ENCODE assay signal across 9 cellular contexts in genomic region chr1:53878492-53879105, GRCh38. TPM values are rescaled to one million over a fixed set of nuclear protein-coding genes. Genes with fewer than 3 reads are reported as not detected.
DNase-seq lines count a peak whose midpoint lies in the region; ATAC-seq and TF ChIP-seq lines count a peak whose summit lies in the region.
"Had no signal": no experiment of that assay in that cellular context is flagged by ENCODE, and none has a peak within 500 bp of the region (broad histone marks: within the 10 kb centered on the region; RNA-seq: fewer than 3 reads in every experiment).

No MANE protein-coding gene starts in this region.

- H3K36me3 ChIP-seq in adrenal gland (replicated peaks in 1 of 2), result peaks cover 0 to 48% of the 10 kb centered on the region in 2 donors

- no peak for ATAC-seq in HG03520 (IDR thresholded peaks at IDR 0.05; ENCODE audit: unreplicated experiment)

- DNase-seq in NCI-H1092 treated with DMSO at 0.1 percent for 48 hours (lab: John Stamatoyannopoulos, UW) (peak; percentile 52), NCI-H1092 (lab: John Stamatoyannopoulos, UW) (no peak), NCI-H1694 treated with DMSO at 0.1 percent for 48 hours (lab: John Stamatoyannopoulos, UW) (peak; percentile 66), adrenal gland (peak in 1 of 7 donors; percentile 43), left kidney (ENCODE audit: low read depth, low spot score) (peak; percentile 59), C1 segment of cervical spinal cord (lab: John Stamatoyannopoulos, UW) (no peak), islet precursor cell (no peak)

- TF ChIP-seq CTCF in adrenal gland (IDR thresholded peaks at IDR 0.05), result peak; percentile 36 to 77 (median 68)

- H3K27me3 ChIP-seq in adrenal gland, result no peaks in the 10 kb centered on the region
- H3K27me3 ChIP-seq: BLaER1 had no signal

- TF ChIP-seq POLR2A in adrenal gland (IDR thresholded peaks at IDR 0.05), result no peak

- no peak overlapping the region for H3K4me3 ChIP-seq in adrenal gland
- H3K4me3 ChIP-seq: BLaER1 had no signal

- no peaks in the 10 kb centered on the region for H3K4me1 ChIP-seq in adrenal gland (replicated peaks in 1 of 2)
- H3K4me1 ChIP-seq: BLaER1 had no signal

- H3K27ac ChIP-seq in adrenal gland, result no peak overlapping the region
- H3K27ac ChIP-seq: BLaER1 had no signal

- no peaks in the 10 kb centered on the region for H3K9me3 ChIP-seq in adrenal gland (replicated peaks in 1 of 3)

- 47 to 50% (median 49%) methylated on average over 5 of the region's 5 CpGs for WGBS in adrenal gland, 4 donors

- intact Hi-C loops in adrenal gland (cut with DNase I), result loop anchor here (5.0 to 10.0 kb wide), 3 partner anchors 79 to 156 kb away; no protein-coding TSS in a partner anchor

RNA-seq across cellular contexts. Expression of gene YIPF1, which starts 11.0 kb away (rescaled TPM):
- 10 to 100 TPM; 24.8 to 59.5 (median 38.9) TPM for total RNA-seq in adrenal gland
- polyA plus RNA-seq in adrenal gland, result 10 to 100 TPM; 22.2 to 55.2 (median 23.1) TPM

RNA-seq across cellular contexts. Expression of gene DIO1, which starts 15.4 kb away (rescaled TPM):
- 1 to 10 TPM in 1 of 8 donors, under 1 TPM in 1, not detected in 6; 0.19 to 1.5 TPM for total RNA-seq in adrenal gland
- under 1 TPM in 2 of 3 donors, not detected in 1; 0.03 to 0.11 TPM for polyA plus RNA-seq in adrenal gland

RNA-seq across cellular contexts. Expression of gene NDC1, which starts 40.5 kb away (rescaled TPM):
- total RNA-seq in adrenal gland, result 10 to 100 TPM in 6 of 8 donors, 1 to 10 TPM in 2; 8.2 to 13.7 (median 10.4) TPM
- polyA plus RNA-seq in adrenal gland, result 10 to 100 TPM in 1 of 3 donors, 1 to 10 TPM in 2; 2.9 to 12.7 (median 3.0) TPM

Comparison
In these comparisons a context has a peak if more than half of its experiments do, and no peak if none do; other contexts are left out.
1. DNase-seq: peak in NCI-H1092 treated with DMSO at 0.1 percent for 48 hours (single experiment), NCI-H1694 treated with DMSO at 0.1 percent for 48 hours (single experiment) and left kidney (single experiment); none in NCI-H1092 (single experiment), C1 segment of cervical spinal cord (0 of 14) and islet precursor cell (single experiment).